ENCODE assay signal across 31 cellular contexts in genomic region chr5:88556415-88556814, GRCh38.
DNase-seq lines count a peak whose midpoint lies in the region; ATAC-seq and TF ChIP-seq lines count a peak whose summit lies in the region.
"Had no signal": no experiment of that assay in that cellular context is flagged by ENCODE, and none has a peak within 500 bp of the region (broad histone marks: within the 10 kb centered on the region; RNA-seq: fewer than 3 reads in every experiment).

No MANE protein-coding gene starts in this region.

- no peaks in the 10 kb centered on the region for H3K4me1 Mint-ChIP-seq in nephron
- H3K4me1 Mint-ChIP-seq: B cell; stimulated activated effector memory CD8-positive, alpha-beta T cell treated with anti-CD3 and anti-CD28 coated beads, Interleukin-12 subunit alpha, Interleukin-12 subunit beta, amount 100 ng/mL, for 72 hours had no signal

- no peaks in the 10 kb centered on the region for H3K27me3 ChIP-seq in H7 (ENCODE audit: control insufficient read depth, insufficient read depth, low read length)
- H3K27me3 ChIP-seq: cardiac muscle cell, transverse colon had no signal

- H3K36me3 ChIP-seq in H7 (replicated peaks; ENCODE audit: control insufficient read depth, insufficient read depth, low read length), result no peaks in the 10 kb centered on the region
- H3K36me3 ChIP-seq: cardiac muscle cell, prostate gland, transverse colon had no signal

- H3K9me3 Mint-ChIP-seq in nephron, result no peaks in the 10 kb centered on the region
- H3K9me3 Mint-ChIP-seq: activated naive CD4-positive, alpha-beta T cell treated with anti-CD3 and anti-CD28 coated beads, Interleukin-2, amount 50 U/mL, for 24 hours; CD8-positive, alpha-beta T cell; effector memory CD8-positive, alpha-beta T cell; mesothelial cell of epicardium; stimulated activated effector memory CD8-positive, alpha-beta T cell treated with anti-CD3 and anti-CD28 coated beads, Interleukin-12 subunit alpha, Interleukin-12 subunit beta, amount 100 ng/mL, for 72 hours had no signal

- no peak for ATAC-seq in left ventricle myocardium superior
- ATAC-seq: activated CD8-positive, alpha-beta T cell treated with anti-CD3 and anti-CD28 coated beads, Interleukin-2, amount 10 ng/mL, durations not matched to agents 7 days and 5 days; CD8-positive, alpha-beta T cell; effector memory CD8-positive, alpha-beta T cell; GM12878; stimulated activated effector memory CD8-positive, alpha-beta T cell treated with anti-CD3 and anti-CD28 coated beads, Interleukin-12 subunit alpha, Interleukin-12 subunit beta, amount 100 ng/mL, for 72 hours; T-helper 17 cell had no signal

- no peak overlapping the region for H3K4me3 ChIP-seq in H7 (ENCODE audit: insufficient read depth, low read depth, low read length)
- H3K4me3 ChIP-seq: cardiac muscle cell, GM12878, prostate gland, transverse colon had no signal

- peak overlapping the region in 2 of 3 experiments; percentile 2 to 29 for H3K27ac Mint-ChIP-seq in nephron
- H3K27ac Mint-ChIP-seq: activated CD8-positive, alpha-beta T cell treated with anti-CD3 and anti-CD28 coated beads, Interleukin-2, amount 10 ng/mL, durations not matched to agents 7 days and 5 days; activated naive CD4-positive, alpha-beta T cell treated with anti-CD3 and anti-CD28 coated beads, Interleukin-2, amount 50 U/mL, for 24 hours; B cell; CD8-positive, alpha-beta T cell; effector memory CD8-positive, alpha-beta T cell; mesothelial cell of epicardium; stimulated activated effector memory CD8-positive, alpha-beta T cell treated with anti-CD3 and anti-CD28 coated beads, Interleukin-12 subunit alpha, Interleukin-12 subunit beta, amount 100 ng/mL, for 72 hours; T-helper 17 cell had no signal

- DNase-seq in H7, result peak; percentile 4
- DNase-seq in M059J (ENCODE audit: low read depth), result peak; percentile 78
- peak; percentile 86 for DNase-seq in cerebellar cortex (ENCODE audit: low spot score)
- DNase-seq in NCI-H226, result no peak
- DNase-seq in stimulated activated naive CD4-positive, alpha-beta T cell (lab: John Stamatoyannopoulos, UW), result no peak
- no peak for DNase-seq in dermis blood vessel endothelial cell
- DNase-seq in left ventricle myocardium superior, result no peak
- DNase-seq: activated CD8-positive, alpha-beta T cell treated with anti-CD3 and anti-CD28 coated beads, Interleukin-2, amount 10 ng/mL, durations not matched to agents 7 days and 5 days; amygdala; CD8-positive, alpha-beta T cell; cortex of kidney; effector memory CD8-positive, alpha-beta T cell; EL; erythroblast; glutamatergic neuron; kidney; NCI-H1417 treated with DMSO at 0.1 percent for 48 hours; NCI-H2081; NCI-H446; occipital lobe; SK-N-SH; T-helper 17 cell; transverse colon had no signal

- H3K4me3 Mint-ChIP-seq in nephron, result no peak overlapping the region
- H3K4me3 Mint-ChIP-seq: activated CD8-positive, alpha-beta T cell treated with anti-CD3 and anti-CD28 coated beads, Interleukin-2, amount 10 ng/mL, durations not matched to agents 7 days and 5 days; activated naive CD4-positive, alpha-beta T cell treated with anti-CD3 and anti-CD28 coated beads, Interleukin-2, amount 50 U/mL, for 24 hours; B cell; CD8-positive, alpha-beta T cell; effector memory CD8-positive, alpha-beta T cell; mesothelial cell of epicardium; stimulated activated effector memory CD8-positive, alpha-beta T cell treated with anti-CD3 and anti-CD28 coated beads, Interleukin-12 subunit alpha, Interleukin-12 subunit beta, amount 100 ng/mL, for 72 hours; T-helper 17 cell had no signal

- TF ChIP-seq CTCF in nephron (IDR thresholded peaks at IDR 0.05; ENCODE audit: unreplicated experiment in 3 of 3), result no peak

- intact Hi-C loops in left ventricle myocardium superior (cut with micrococcal nuclease), result no loop called here

- H3K27me3 Mint-ChIP-seq in nephron (ENCODE audit: low read depth), result peaks cover 5% of the 10 kb centered on the region

- H3K36me3 Mint-ChIP-seq in nephron (ENCODE audit: low read depth), result no peaks in the 10 kb centered on the region
- H3K36me3 Mint-ChIP-seq: activated naive CD4-positive, alpha-beta T cell treated with anti-CD3 and anti-CD28 coated beads, Interleukin-2, amount 50 U/mL, for 24 hours; CD8-positive, alpha-beta T cell; mesothelial cell of epicardium; stimulated activated effector memory CD8-positive, alpha-beta T cell treated with anti-CD3 and anti-CD28 coated beads, Interleukin-12 subunit alpha, Interleukin-12 subunit beta, amount 100 ng/mL, for 72 hours had no signal

Comparison
In these comparisons a context has a peak if more than half of its experiments do, and no peak if none do; other contexts are left out.
1. DNase-seq: peak in H7 (single experiment), M059J (single experiment) and cerebellar cortex (single experiment); none in NCI-H226 (single experiment), stimulated activated naive CD4-positive, alpha-beta T cell (0 of 6), dermis blood vessel endothelial cell (single experiment) and left ventricle myocardium superior (single experiment).